21 cellular contexts compared by ENCODE assay signal in genomic region chr15:38846351-38846750, GRCh38.
"Had no signal": no experiment of that assay in that cellular context is flagged by ENCODE, and none has a peak within 500 bp of the region (broad histone marks: within the 10 kb centered on the region; RNA-seq: fewer than 3 reads in every experiment).

No MANE protein-coding gene starts in this region.

- H3K36me3 ChIP-seq: spleen, upper lobe of right lung had no signal

- H3K4me3 ChIP-seq: coronary artery, mucosa of descending colon, spleen, upper lobe of right lung had no signal

- ATAC-seq: activated T-helper 17 cell treated with anti-CD3 and anti-CD28 coated beads, Interleukin-2, amount 50 U/mL, for 72 hours; left ventricle myocardium superior; mucosa of descending colon; sciatic nerve; stimulated activated memory B cell treated with anti-CD40 and anti-IgM and Interleukin-4, amounts not matched to agents 10 μg/mL and 1 μg/mL and 100 μg/mL, for 72 hours; upper lobe of right lung had no signal

- DNase-seq: activated CD4-positive, alpha-beta memory T cell treated with anti-CD3 and anti-CD28 coated beads, Interleukin-2, amount 10 ng/mL, durations not matched to agents 7 days and 5 days; activated CD4-positive, alpha-beta T cell treated with anti-CD3 and anti-CD28 coated beads for 48 hours; activated CD4-positive, CD25-positive, alpha-beta regulatory T cell; activated naive CD4-positive, alpha-beta T cell; activated naive CD8-positive, alpha-beta T cell treated with anti-CD3 and anti-CD28 coated beads for 36 hours; activated T-cell treated with anti-CD3 and anti-CD28 coated beads, Interleukin-2, amount 50 U/mL, for 1 hour; amygdala; central memory CD4-positive, alpha-beta T cell; erythroblast; immature natural killer cell; left ventricle myocardium superior; mucosa of descending colon; naive B cell; spleen; stimulated activated CD4-positive, alpha-beta T cell treated with anti-CD3 and anti-CD28 coated beads, Interleukin-4, amount 100 ng/mL, for 4 hours; T1000; upper lobe of right lung had no signal

- H3K9me3 ChIP-seq: mucosa of descending colon, spleen, upper lobe of right lung had no signal

- H3K27me3 ChIP-seq: upper lobe of right lung had no signal

- H3K4me1 ChIP-seq: upper lobe of right lung had no signal

- H3K27ac ChIP-seq: coronary artery, spleen, upper lobe of right lung had no signal
